Comparison of ENCODE assay signal across 12 cellular contexts in the genomic region with DNA sequence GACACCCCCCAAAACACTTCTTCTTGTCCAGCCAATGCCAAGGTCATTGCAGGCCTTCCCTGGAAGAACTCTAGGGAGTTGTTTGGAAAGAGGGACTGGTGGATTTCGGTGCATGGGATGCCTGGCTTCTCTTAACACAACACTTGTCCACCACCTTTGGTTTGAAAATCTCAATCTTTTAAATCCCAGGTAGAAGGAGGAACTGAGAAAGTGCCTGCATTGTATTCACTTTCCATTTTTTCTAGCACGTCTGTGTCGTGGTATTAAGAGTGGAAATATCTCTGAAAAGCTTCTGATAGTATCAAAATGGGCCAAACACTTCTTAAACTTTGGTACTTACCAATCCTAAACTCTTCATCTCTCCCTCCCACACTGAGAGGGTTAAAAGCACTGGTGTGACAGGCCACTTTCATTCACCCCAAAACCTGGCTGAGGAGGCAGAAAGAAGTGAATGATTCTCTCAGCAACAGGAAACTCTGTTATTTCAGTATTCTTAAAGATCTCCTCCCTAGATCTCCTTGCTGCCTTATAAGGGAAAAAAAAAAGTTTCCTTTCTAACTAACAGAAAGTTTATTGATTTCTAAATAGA. TPM values are rescaled to one million over a fixed set of nuclear protein-coding genes. Genes with fewer than 3 reads are reported as not detected.
DNase-seq lines count a peak whose midpoint lies in the region; ATAC-seq, FAIRE-seq and TF ChIP-seq lines count a peak whose summit lies in the region.
"Had no signal": no experiment of that assay in that cellular context is flagged by ENCODE, and none has a peak within 500 bp of the region (broad histone marks: within the 10 kb centered on the region; RNA-seq: fewer than 3 reads in every experiment).

No MANE protein-coding gene starts in this region.

- H3K9ac ChIP-seq in liver (ENCODE audit: low read depth in 1 of 2, low read length in 2 of 2) (peak overlapping the region in 1 of 2 donors; percentile 41), HepG2 (ENCODE audit: insufficient read depth, low read depth, low read length) (no peak overlapping the region), kidney (ENCODE audit: low read length in 2 of 2) (peak overlapping the region in 1 of 2 donors; percentile 25)

- H3K27ac ChIP-seq in liver (ENCODE audit: low read depth in 1 of 2, low read length in 2 of 2) (peak overlapping the region; percentile 64 to 69), HepG2 (ENCODE audit: extremely low read length, insufficient read depth, low read length) (no peak overlapping the region), kidney (ENCODE audit: low read depth in 2 of 2, low read length in 2 of 2) (peak overlapping the region; percentile 10 to 23)

- DNase-seq in HepG2 (ENCODE audit: low spot score) (no peak), NCI-H69 (lab: John Stamatoyannopoulos, UW) (peak; percentile 27), kidney (no peak), NCI-H1694 (lab: John Stamatoyannopoulos, UW) (no peak), osteocyte (ENCODE audit: extremely low spot score, unreplicated experiment) (no peak)
- DNase-seq in activated naive CD4-positive, alpha-beta T cell treated with Interleukin-2 at 50 U/mL for 16 hours: no peak
- no peak for DNase-seq in stimulated activated naive CD4-positive, alpha-beta T cell (lab: John Stamatoyannopoulos, UW)
- DNase-seq: AML-193, NCI-H1048 had no signal

- no peak overlapping the region for H3K27ac Mint-ChIP-seq in osteocyte (ENCODE audit: unreplicated experiment)
- H3K27ac Mint-ChIP-seq: dendritic cell treated with granulocyte-macrophage colony-stimulating factor and Interleukin-4, amounts not matched to agents 40 ng/mL and 50 ng/mL, for 4 days had no signal

- H3K27me3 ChIP-seq in liver (ENCODE audit: control insufficient read depth in 4 of 4, insufficient read depth in 4 of 4, low read length in 3 of 4) (no peaks in the 10 kb centered on the region), HepG2 (ENCODE audit: control insufficient read depth in 1 of 2, insufficient read depth in 2 of 2, low read length in 2 of 2) (peaks cover 0 to 4% of the 10 kb centered on the region in 2 experiments; a peak in 2 of 5 replicates)

- intact Hi-C loops in HepG2 (cut with micrococcal nuclease; ENCODE audit: unreplicated experiment) (no loop called here), kidney (cut with DNase I) (no loop called here)

- H3K4me3 ChIP-seq in liver (ENCODE audit: low read depth in 1 of 3, low read length in 3 of 3) (no peak overlapping the region), HepG2 (replicated peaks in 1 of 3; ENCODE audit: insufficient read depth in 1 of 3, low read depth in 2 of 3, low read length in 3 of 3) (no peak overlapping the region), kidney (ENCODE audit: low read length in 2 of 2) (no peak overlapping the region)

- no peak overlapping the region for H3K4me3 Mint-ChIP-seq in osteocyte (ENCODE audit: unreplicated experiment)
- H3K4me3 Mint-ChIP-seq: dendritic cell treated with granulocyte-macrophage colony-stimulating factor and Interleukin-4, amounts not matched to agents 40 ng/mL and 50 ng/mL, for 4 days had no signal

- H4K20me1 ChIP-seq in HepG2 (ENCODE audit: insufficient read depth, low read length): no peaks in the 10 kb centered on the region

- H3K4me1 ChIP-seq in liver (ENCODE audit: control insufficient read depth in 4 of 4, insufficient read depth in 4 of 4, low read length in 3 of 4) (peaks cover 5 to 65% (median 47%) of the 10 kb centered on the region in 4 donors), HepG2 (ENCODE audit: insufficient read depth, low read length) (peaks cover 46% of the 10 kb centered on the region), kidney (ENCODE audit: control insufficient read depth in 1 of 2, insufficient read depth in 1 of 2, low read depth in 1 of 2, low read length in 2 of 2) (peaks cover 13 to 23% of the 10 kb centered on the region in 2 donors)

- H3K27me3 Mint-ChIP-seq in osteocyte (ENCODE audit: unreplicated experiment): no peaks in the 10 kb centered on the region

- no peaks in the 10 kb centered on the region for H3K9me3 Mint-ChIP-seq in osteocyte (ENCODE audit: unreplicated experiment)
- H3K9me3 Mint-ChIP-seq: dendritic cell treated with granulocyte-macrophage colony-stimulating factor and Interleukin-4, amounts not matched to agents 40 ng/mL and 50 ng/mL, for 4 days had no signal

- H3K36me3 ChIP-seq in liver (ENCODE audit: control insufficient read depth in 4 of 4, insufficient read depth in 3 of 4, low read depth in 1 of 4, low read length in 3 of 4): no peaks in the 10 kb centered on the region
- H3K36me3 ChIP-seq in HepG2 (replicated peaks in 1 of 2; ENCODE audit: control insufficient read depth in 1 of 2, insufficient read depth in 2 of 2, low read length in 2 of 2): no peaks in the 10 kb centered on the region
- H3K36me3 ChIP-seq in kidney (ENCODE audit: control insufficient read depth in 1 of 2, insufficient read depth in 2 of 2, low read length in 2 of 2): no peaks in the 10 kb centered on the region

- H3K9me3 ChIP-seq in liver (ENCODE audit: control insufficient read depth in 4 of 4, low read length in 3 of 4) (no peaks in the 10 kb centered on the region), HepG2 (ENCODE audit: low read length) (no peaks in the 10 kb centered on the region), kidney (ENCODE audit: control insufficient read depth in 1 of 2, low read length in 2 of 2) (no peaks in the 10 kb centered on the region)

- WGBS in liver: 78% methylated on average over 3 of the region's 3 CpGs
- WGBS in HepG2 (ENCODE audit: low lambda C conversion rate): 71% methylated on average over 3 of the region's 3 CpGs

- H3K4me1 Mint-ChIP-seq in osteocyte (ENCODE audit: unreplicated experiment): peaks cover 51% of the 10 kb centered on the region

- no peak overlapping the region for H2AFZ ChIP-seq in HepG2 (ENCODE audit: low read length)

- TF ChIP-seq POLR2A in HepG2 (IDR thresholded peaks at IDR 0.05; ENCODE audit: insufficient read depth in 1 of 2, low read depth in 2 of 2, low read length in 2 of 2): no peak

- FAIRE-seq in HepG2 (lab: Jason Lieb, UNC): no peak
- FAIRE-seq in kidney (lab: Jason Lieb, UNC): no peak

- TF ChIP-seq EP300 in HepG2 (IDR thresholded peaks at IDR 0.05; ENCODE audit: low read depth in 2 of 2, low read length in 2 of 2) (no peak), HepG2 (CRISPR knock-in tag; IDR thresholded peaks at IDR 0.05; ENCODE audit: borderline replicate concordance) (no peak)

- TF ChIP-seq CTCF in liver (IDR thresholded peaks at IDR 0.05; ENCODE audit: low read depth, low read length, missing input control): no peak
- TF ChIP-seq CTCF in HepG2 (CRISPR knock-in tag; IDR thresholded peaks at IDR 0.05): no peak
- TF ChIP-seq CTCF in kidney (IDR thresholded peaks at IDR 0.05; ENCODE audit: borderline replicate concordance, extremely low read depth, insufficient read depth): no peak
- TF ChIP-seq CTCF in osteocyte (IDR thresholded peaks at IDR 0.05): no peak

- no TSS peak for BruUV-seq in HepG2 (replicated peaks; lab: Mats Ljungman, UMichigan)

- ATAC-seq in HepG2: no peak
- ATAC-seq: activated CD4-positive, CD25-positive, alpha-beta regulatory T cell treated with anti-CD3 and anti-CD28 coated beads, Interleukin-2, amount 50 U/mL, for 24 hours had no signal

- peaks cover 1% of the 10 kb centered on the region for H3K79me2 ChIP-seq in HepG2 (ENCODE audit: insufficient read depth, low read length)

- POLR2A ChIA-PET in HepG2 (lab: Yijun Ruan, JAX): no interaction called here

- no peaks in the 10 kb centered on the region for H3K36me3 Mint-ChIP-seq in osteocyte (ENCODE audit: unreplicated experiment)

- H3K4me2 ChIP-seq in HepG2 (ENCODE audit: low read depth, low read length): no peak overlapping the region

- CTCF ChIA-PET in HepG2 (lab: Yijun Ruan, JAX; ENCODE audit: low intra/inter-chr PET ratio, low total read pairs): no interaction called here

- TF ChIP-seq RAD21 in liver (IDR thresholded peaks at IDR 0.05) (no peak), HepG2 (CRISPR knock-in tag; IDR thresholded peaks at IDR 0.05) (no peak)

- in situ Hi-C loops in HepG2 (cut with HindIII; ENCODE audit: extremely low pct_ligation_motif_present, low pct_unique_long_range_greater_than_20kb): no loop called here

TF ChIP-seq in liver, 16 proteins besides CTCF, POLR2A, EP300 and RAD21 (continues in another document):
- no peak for TF ChIP-seq HNF4A (conservative IDR thresholded peaks at IDR 0.05)
- no peak for TF ChIP-seq SP1 (IDR thresholded peaks at IDR 0.05)
- TF ChIP-seq TAF1 (conservative IDR thresholded peaks at IDR 0.05): no peak

TF ChIP-seq in HepG2, 621 proteins besides CTCF, POLR2A, EP300 and RAD21:
- no peak for TF ChIP-seq SRSF4 (IDR thresholded peaks at IDR 0.05; ENCODE audit: low read depth, low read length, poor library complexity, severe bottlenecking)

RNA-seq across cellular contexts. Expression of a gene that starts 3.8 kb away (rescaled TPM):
- 10 to 100 TPM in 1 of 2 donors, 1 to 10 TPM in 1; 3.2 to 23.2 TPM for total RNA-seq in liver
- 10 to 100 TPM in 1 of 2 donors, 1 to 10 TPM in 1; 4.2 to 11.7 TPM for polyA plus RNA-seq in liver
- total RNA-seq in HepG2 (2016; rRNA removed; fragmentation: Illumina TruSeq; extraction: Trizol): 2.4 and 4.6 TPM in 2 replicates
- total RNA-seq in HepG2 (2016; cell fraction: cytosol; rRNA removed; fragmentation: Illumina TruSeq; extraction: Trizol; ENCODE audit: low read depth): 4.1 TPM in 2 replicates
- total RNA-seq in HepG2 (2016; cell fraction: insoluble cytoplasmic fraction; rRNA removed; fragmentation: Illumina TruSeq; extraction: Trizol): 1.6 and 4.1 TPM in 2 replicates
- 1.4 and 1.6 TPM in 2 replicates for total RNA-seq in HepG2 (2016; cell fraction: membrane; rRNA removed; fragmentation: Illumina TruSeq; extraction: Trizol)
- 18.2 and 18.4 TPM in 2 replicates for total RNA-seq in HepG2 (2016; cell fraction: nucleus; rRNA removed; fragmentation: Illumina TruSeq; extraction: Trizol)
- 0.98 and 1.4 TPM in 2 replicates for polyA plus RNA-seq in HepG2 (2011; rRNA removed)
- polyA plus RNA-seq in HepG2 (2011; cell fraction: cytosol; rRNA removed): 0.17 and 0.32 TPM in 2 replicates
- 3.9 and 4.5 TPM in 2 replicates for polyA plus RNA-seq in HepG2 (2011; cell fraction: nucleus; rRNA removed)
- 1.1 and 1.7 TPM in 2 replicates for polyA plus RNA-seq in HepG2 (2012)
- polyA plus RNA-seq in HepG2 (2016; cell fraction: cytosol; fragmentation: Illumina TruSeq; extraction: Trizol; ENCODE audit: low read depth): 0.20 TPM in 2 replicates
- polyA plus RNA-seq in HepG2 (2016; cell fraction: insoluble cytoplasmic fraction; fragmentation: Illumina TruSeq; extraction: Trizol; ENCODE audit: low read depth): 1.4 and 1.7 TPM in 2 replicates
- polyA plus RNA-seq in HepG2 (2016; cell fraction: membrane; fragmentation: Illumina TruSeq; extraction: Trizol; ENCODE audit: low read depth): 0.31 and 0.49 TPM in 2 replicates
- 5.7 and 6.1 TPM in 2 replicates for polyA plus RNA-seq in HepG2 (2016; cell fraction: nucleus; fragmentation: Illumina TruSeq; extraction: Trizol; ENCODE audit: insufficient read depth, low read depth)
- polyA minus RNA-seq in HepG2 (2011; rRNA and poly(A)+ RNA removed; ENCODE audit: low replicate concordance): 3.1 and 48.1 TPM in 2 replicates
- 1.1 and 3.5 TPM in 2 replicates for polyA minus RNA-seq in HepG2 (2011; cell fraction: cytosol; rRNA and poly(A)+ RNA removed)
- polyA minus RNA-seq in HepG2 (2011; cell fraction: nucleus; rRNA and poly(A)+ RNA removed): 25.6 and 28.5 TPM in 2 replicates
- total RNA-seq in kidney: 112 TPM
- polyA plus RNA-seq in kidney (ENCODE audit: insufficient read depth, low read depth, low replicate concordance): 15.6 TPM
- 36.1 and 39.9 TPM in 2 replicates for total RNA-seq in osteocyte
